Comparison of ENCODE assay signal across 26 cellular contexts in the genomic region with DNA sequence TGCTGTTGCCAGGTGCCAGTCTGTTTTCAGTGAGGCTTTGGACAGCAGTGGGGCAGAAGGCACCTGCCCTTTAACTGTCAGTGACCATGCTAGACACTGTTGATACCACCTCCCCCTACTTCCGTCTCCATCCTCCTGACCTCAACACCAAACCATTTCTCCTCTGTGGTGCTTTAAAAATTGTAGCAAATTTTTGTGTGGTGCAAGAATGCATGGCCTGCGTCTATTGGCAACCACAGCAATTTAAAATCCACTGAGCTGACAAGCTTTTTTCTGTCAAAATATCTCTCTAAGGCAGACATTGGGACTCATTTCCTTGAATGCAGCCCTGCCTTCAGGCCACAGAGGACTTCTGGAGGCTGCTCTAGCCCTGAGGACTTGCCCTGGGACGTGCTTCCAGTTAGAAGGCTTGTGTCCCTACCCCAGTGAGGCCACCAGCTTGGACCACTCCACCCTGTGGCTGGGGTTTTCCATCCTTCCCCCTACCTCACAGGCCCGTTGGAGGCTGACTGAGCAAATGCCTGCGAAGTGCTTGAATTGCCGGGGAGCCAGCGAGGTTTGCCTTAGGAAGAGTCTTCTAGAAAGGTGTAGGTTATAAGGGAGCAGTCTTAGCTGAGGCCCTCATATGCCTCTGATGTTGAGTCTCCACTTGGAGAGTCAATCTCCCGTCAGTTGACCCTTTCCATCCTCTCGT. TPM values are rescaled to one million over a fixed set of nuclear protein-coding genes. Genes with fewer than 3 reads are reported as not detected.
"Had no signal": no experiment of that assay in that cellular context is flagged by ENCODE, and none has a peak within 500 bp of the region (broad histone marks: within the 10 kb centered on the region; RNA-seq: fewer than 3 reads in every experiment).

No MANE protein-coding gene starts in this region.

- H3K4me3 ChIP-seq: SK-N-MC had no signal

- H3K27ac Mint-ChIP-seq: activated CD8-positive, alpha-beta T cell treated with anti-CD3 and anti-CD28 coated beads, Interleukin-2, amount 10 ng/mL, durations not matched to agents 7 days and 5 days; activated naive CD8-positive, alpha-beta T cell treated with anti-CD3 and anti-CD28 coated beads, Interleukin-2, amount 10 ng/mL, durations not matched to agents 7 days and 5 days; T-helper 1 cell treated with Interleukin-12 subunit alpha and Interleukin-12 subunit beta and Interleukin-4 antibody, amounts not matched to agents 30 μg/mL and 1 μg/mL, for 36 hours; WTC11 had no signal

- H3K9me3 Mint-ChIP-seq: activated naive CD8-positive, alpha-beta T cell treated with anti-CD3 and anti-CD28 coated beads, Interleukin-2, amount 10 ng/mL, durations not matched to agents 7 days and 5 days; T-helper 1 cell treated with Interleukin-12 subunit alpha and Interleukin-12 subunit beta and Interleukin-4 antibody, amounts not matched to agents 30 μg/mL and 1 μg/mL, for 36 hours; WTC11 had no signal

- H3K9ac ChIP-seq: KMS-11 had no signal

- DNase-seq: activated CD4-positive, alpha-beta T cell treated with anti-CD3 and anti-CD28 coated beads for 48 hours; activated CD4-positive, alpha-beta T cell treated with anti-CD3 and anti-CD28 coated beads, Interleukin-2, amount 50 U/mL, for 4 hours; activated CD4-positive, CD25-positive, alpha-beta regulatory T cell treated with anti-CD3 and anti-CD28 coated beads, Interleukin-2, amount 50 U/mL, for 72 hours; activated CD8-positive, alpha-beta memory T cell treated with anti-CD3 and anti-CD28 coated beads, Interleukin-2, amount 50 U/mL, for 48 hours; activated CD8-positive, alpha-beta T cell treated with anti-CD3 and anti-CD28 coated beads, Interleukin-2, amount 10 ng/mL, durations not matched to agents 7 days and 5 days; activated naive CD4-positive, alpha-beta T cell treated with anti-CD3 and anti-CD28 coated beads, Interleukin-2, amount 50 U/mL, for 16 hours; activated naive CD8-positive, alpha-beta T cell treated with anti-CD3 and anti-CD28 coated beads, Interleukin-2, amount 10 ng/mL, durations not matched to agents 7 days and 5 days; activated T-cell treated with anti-CD3 and anti-CD28 coated beads, Interleukin-2, amount 50 U/mL, for 1 hour; NCI-H1092; NCI-H1417; NCI-H1930; NCI-H2107; NCI-H2171 treated with DMSO at 0.1 percent for 48 hours; NCI-H345; NCI-H510A; NCI-H526 treated with DMSO at 0.1 percent for 48 hours; NCI-H82 had no signal

- ATAC-seq: activated CD8-positive, alpha-beta T cell treated with anti-CD3 and anti-CD28 coated beads, Interleukin-2, amount 10 ng/mL, durations not matched to agents 7 days and 5 days; WTC11 had no signal

- H3K4me1 Mint-ChIP-seq: activated naive CD8-positive, alpha-beta T cell treated with anti-CD3 and anti-CD28 coated beads, Interleukin-2, amount 10 ng/mL, durations not matched to agents 7 days and 5 days had no signal

- H3K4me2 ChIP-seq: KMS-11 had no signal

- H3K27ac ChIP-seq: KMS-11, SK-N-MC had no signal

- H3K4me3 Mint-ChIP-seq: activated CD8-positive, alpha-beta T cell treated with anti-CD3 and anti-CD28 coated beads, Interleukin-2, amount 10 ng/mL, durations not matched to agents 7 days and 5 days; activated naive CD8-positive, alpha-beta T cell treated with anti-CD3 and anti-CD28 coated beads, Interleukin-2, amount 10 ng/mL, durations not matched to agents 7 days and 5 days; brain; T-helper 1 cell treated with Interleukin-12 subunit alpha and Interleukin-12 subunit beta and Interleukin-4 antibody, amounts not matched to agents 30 μg/mL and 1 μg/mL, for 36 hours; WTC11 had no signal

- H3K36me3 Mint-ChIP-seq: activated naive CD8-positive, alpha-beta T cell treated with anti-CD3 and anti-CD28 coated beads, Interleukin-2, amount 10 ng/mL, durations not matched to agents 7 days and 5 days; brain had no signal

RNA-seq across cellular contexts. Expression of a gene that starts 6.9 kb away (rescaled TPM):
- total RNA-seq: activated CD8-positive, alpha-beta T cell treated with anti-CD3 and anti-CD28 coated beads, Interleukin-2, amount 10 ng/mL, durations not matched to agents 7 days and 5 days; activated naive CD8-positive, alpha-beta T cell treated with anti-CD3 and anti-CD28 coated beads, Interleukin-2, amount 10 ng/mL, durations not matched to agents 7 days and 5 days; MCF 10A; OCI-LY7; RPMI7951 had no signal
- polyA plus RNA-seq: aorta had no signal

RNA-seq across cellular contexts. Expression of a gene that starts 13.7 kb away (rescaled TPM):
- total RNA-seq: activated CD8-positive, alpha-beta T cell treated with anti-CD3 and anti-CD28 coated beads, Interleukin-2, amount 10 ng/mL, durations not matched to agents 7 days and 5 days; activated naive CD8-positive, alpha-beta T cell treated with anti-CD3 and anti-CD28 coated beads, Interleukin-2, amount 10 ng/mL, durations not matched to agents 7 days and 5 days; aorta; MCF 10A; OCI-LY7; RPMI7951; WTC11 had no signal
- polyA plus RNA-seq: aorta had no signal

RNA-seq across cellular contexts. Expression of a gene that starts 32.4 kb away (rescaled TPM):
- total RNA-seq: activated CD8-positive, alpha-beta T cell treated with anti-CD3 and anti-CD28 coated beads, Interleukin-2, amount 10 ng/mL, durations not matched to agents 7 days and 5 days; activated naive CD8-positive, alpha-beta T cell treated with anti-CD3 and anti-CD28 coated beads, Interleukin-2, amount 10 ng/mL, durations not matched to agents 7 days and 5 days; aorta; MCF 10A; OCI-LY7; RPMI7951; WTC11 had no signal
- polyA plus RNA-seq: aorta had no signal
